ENCODE assay signal across 8 cellular contexts in the genomic region with DNA sequence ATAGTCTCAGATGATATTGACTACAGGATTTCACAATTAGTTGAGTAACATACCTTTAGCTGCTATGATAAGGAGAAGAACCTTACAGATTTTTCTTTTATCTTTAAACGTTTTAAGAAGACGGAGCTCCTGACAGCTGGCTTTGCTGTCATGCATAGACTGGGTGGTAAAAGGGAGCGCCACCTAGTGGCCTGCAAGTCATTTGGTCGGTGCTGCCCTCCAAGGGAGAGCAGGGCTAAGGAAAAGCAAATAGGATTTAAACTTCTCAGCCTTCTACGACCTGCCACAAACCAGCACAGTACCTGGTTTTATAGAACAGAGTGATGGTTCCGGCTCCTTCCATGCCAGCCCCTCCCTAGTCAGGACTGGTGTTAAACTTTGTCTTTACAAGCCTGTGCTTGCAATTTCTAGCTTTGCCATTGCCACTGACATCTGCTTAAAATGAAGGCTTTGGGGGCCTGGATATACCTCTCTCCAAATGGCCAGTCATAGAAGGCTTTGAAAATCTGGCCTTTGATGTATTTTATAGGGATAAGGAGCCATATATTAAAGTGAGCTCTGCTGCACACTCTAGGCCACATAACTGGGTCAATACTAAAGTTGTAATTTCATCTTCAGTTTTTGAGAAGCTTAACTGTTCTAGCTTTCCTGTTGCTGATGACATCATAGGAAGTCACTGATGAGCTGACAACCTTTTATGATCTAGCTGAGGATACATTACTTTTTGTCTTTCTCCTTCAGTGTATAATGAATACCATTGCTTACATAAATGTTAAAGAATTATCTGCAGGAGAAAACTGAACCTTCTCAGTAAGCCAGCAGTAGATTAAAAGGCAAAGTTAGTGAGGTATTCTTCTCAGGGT.
DNase-seq lines count a peak whose midpoint lies in the region; ATAC-seq and TF ChIP-seq lines count a peak whose summit lies in the region.

No MANE protein-coding gene starts in this region.

- peak; percentile 94 for ATAC-seq in GM18498 (IDR thresholded peaks at IDR 0.05; ENCODE audit: unreplicated experiment)
- ATAC-seq in HG02798 (IDR thresholded peaks at IDR 0.05; ENCODE audit: poor library complexity, unreplicated experiment), result peak; percentile 95

- peak; percentile 96 for TF ChIP-seq CTCF in 22Rv1 (IDR thresholded peaks at IDR 0.05)

- H3K27ac ChIP-seq in 22Rv1, result no peak overlapping the region

- DNase-seq in NCI-H1105 treated with DMSO at 0.1 percent for 48 hours (lab: John Stamatoyannopoulos, UW) (peak; percentile 64), T-helper 9 cell (peak; percentile 7), brain pericyte (ENCODE audit: low read depth, low spot score) (peak; percentile 55), iris pigment epithelial cell (ENCODE audit: low read depth) (peak; percentile 91)
- DNase-seq in stimulated activated CD4-positive, alpha-beta T cell treated with anti-CD3 and anti-CD28 coated beads, Interleukin-15, amount 100 ng/mL, for 48 hours (ENCODE audit: low read depth in 2 of 2), result peak; percentile 9 to 34

Comparison
In these comparisons a context has a peak if more than half of its experiments do, and no peak if none do; other contexts are left out.
1. DNase-seq: peak in every context shown above with its lines; median percentile 91 in iris pigment epithelial cell; 64 in NCI-H1105 treated with DMSO at 0.1 percent for 48 hours; 55 in brain pericyte; 22 in stimulated activated CD4-positive, alpha-beta T cell treated with anti-CD3 and anti-CD28 coated beads, Interleukin-15, amount 100 ng/mL, for 48 hours; 7 in T-helper 9 cell.